ENCODE assay signal across 1 cellular context in genomic region chr1:156692409-156692957, GRCh38.
TF ChIP-seq lines count a peak whose summit lies in the region.

No MANE protein-coding gene starts in this region.

TF ChIP-seq in SK-N-SH, 30 proteins besides CTCF, POLR2A, EP300 and RAD21 (continued from another document):
- TF ChIP-seq IRF3 (IDR thresholded peaks at IDR 0.05; ENCODE audit: low read depth, low read length): no peak
- TF ChIP-seq USF1 (IDR thresholded peaks at IDR 0.05; ENCODE audit: borderline replicate concordance, low read depth): no peak
- TF ChIP-seq GATA2 (CRISPR knock-in tag; IDR thresholded peaks at IDR 0.05): peak; percentile 88
- no peak for TF ChIP-seq FOSL2 (IDR thresholded peaks at IDR 0.05; ENCODE audit: borderline replicate concordance, low read depth)
- TF ChIP-seq CHD2 (IDR thresholded peaks at IDR 0.05; ENCODE audit: low read length, partially characterized antibody): peak; percentile 35
- TF ChIP-seq REST (IDR thresholded peaks at IDR 0.05; ENCODE audit: low read depth, low read length): no peak
- peak; percentile 39; the same call in 1 of the 2 replicates for TF ChIP-seq RCOR1 (IDR thresholded peaks at IDR 0.05; ENCODE audit: low read length)
- TF ChIP-seq NFIC (IDR thresholded peaks at IDR 0.05; ENCODE audit: borderline replicate concordance): no peak
- no peak for TF ChIP-seq MAX (IDR thresholded peaks at IDR 0.05; ENCODE audit: low read depth)
- TF ChIP-seq PBX3 (IDR thresholded peaks at IDR 0.05): no peak
- TF ChIP-seq FOXJ3 (CRISPR knock-in tag; IDR thresholded peaks at IDR 0.05): peak; percentile 35; the same call in 1 of the 2 replicates
